ENCODE assay signal across 8 cellular contexts in the genomic region with DNA sequence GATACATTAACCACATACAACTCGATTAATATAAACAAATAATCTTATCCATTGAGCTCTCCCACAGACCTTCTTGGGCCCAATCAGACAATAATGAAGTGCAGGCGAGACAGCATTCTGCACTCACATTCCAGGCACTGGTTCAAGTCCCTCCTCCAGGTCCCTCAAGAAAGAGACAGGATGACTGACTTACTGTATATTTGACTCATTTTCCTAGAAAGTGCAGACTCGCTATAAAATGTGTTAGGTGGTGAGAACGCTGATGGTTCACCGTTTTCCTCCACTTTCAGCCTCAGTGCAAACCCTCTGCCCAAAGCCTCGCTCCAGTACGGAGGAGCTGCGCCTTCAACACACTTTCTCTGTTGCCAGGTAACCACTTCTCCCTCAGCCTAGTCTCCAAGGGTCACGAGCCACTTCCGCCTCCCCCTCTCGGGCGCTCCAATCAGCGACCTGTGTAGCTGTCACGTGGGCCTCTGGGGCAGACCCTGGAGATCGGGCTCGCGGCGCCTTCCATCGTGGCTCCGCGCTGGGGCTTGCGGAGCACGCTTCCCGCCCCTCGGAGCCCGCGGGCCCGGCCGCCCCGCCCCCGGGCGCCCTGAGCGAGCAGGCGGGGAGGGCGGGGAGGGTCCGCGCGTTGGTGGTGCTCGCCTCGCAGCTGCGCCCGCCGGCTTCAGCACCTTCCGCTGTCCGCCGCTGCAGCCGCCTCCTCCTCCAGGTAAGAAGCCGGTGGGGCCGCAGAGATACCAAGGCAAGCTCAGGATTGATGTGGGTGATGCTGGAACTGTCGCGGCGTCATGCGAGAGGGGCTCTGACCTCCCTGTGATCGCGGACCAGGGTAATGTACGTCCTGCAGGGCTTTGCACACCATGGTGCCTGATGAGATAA. TPM values are rescaled to one million over a fixed set of nuclear protein-coding genes. Genes with fewer than 3 reads are reported as not detected.
DNase-seq lines count a peak whose midpoint lies in the region; ATAC-seq, FAIRE-seq and TF ChIP-seq lines count a peak whose summit lies in the region.

A gene (plus strand): TSS at position 477 of the 885 bp plus-strand sequence. CDS start 45,740 bp downstream, outside the sequence.

- no peak within 1 kb of the TSS for H3K27ac ChIP-seq in OCI-LY3 (ENCODE audit: low read length)

- DNase-seq in COLO829 (ENCODE audit: low spot score), result peak; percentile 32
- peak; percentile 98 for DNase-seq in HTR-8/SVneo (ENCODE audit: insufficient read length, low spot score)
- peak; percentile 53 for DNase-seq in activated T-cell treated with anti-CD3 and anti-CD28 coated beads for 1 hour (ENCODE audit: low read depth)
- peak; percentile 74 for DNase-seq in epithelial cell of esophagus (ENCODE audit: low read depth)
- DNase-seq in mucosa of descending colon, result peak; percentile 77 to 88 (median 81)
- DNase-seq in stimulated activated CD8-positive, alpha-beta memory T cell treated with anti-CD3 and anti-CD28 coated beads, Interleukin-2, amount 100 ng/mL, for 1 hour (ENCODE audit: low read depth in 2 of 2), result peak; percentile 28 to 38

- FAIRE-seq in HTR-8/SVneo (lab: Jason Lieb, UNC), result peak; percentile 85

- H3K4me1 ChIP-seq in OCI-LY3 (ENCODE audit: low read length) (peaks cover 8% of the 10 kb centered on the region), mucosa of descending colon (ENCODE audit: low read depth) (peaks cover 4% of the 10 kb centered on the region)

- H3K36me3 ChIP-seq in OCI-LY3 (replicated peaks; ENCODE audit: low read depth, low read length) (no peaks in the 10 kb centered on the region), mucosa of descending colon (ENCODE audit: low read depth) (no peaks in the 10 kb centered on the region)

- ATAC-seq in GM21390 (IDR thresholded peaks at IDR 0.05; ENCODE audit: unreplicated experiment) (peak; percentile 100), mucosa of descending colon (peak; percentile 98)

- peak within 1 kb of the TSS; percentile 96 for H2AFZ ChIP-seq in OCI-LY3 (ENCODE audit: low read depth, low read length)

- H3K79me2 ChIP-seq in OCI-LY3 (ENCODE audit: low read length), result no peaks in the 10 kb centered on the region

- H3K4me2 ChIP-seq in OCI-LY3 (ENCODE audit: low read length), result peak within 1 kb of the TSS; percentile 83

- no peaks in the 10 kb centered on the region for H3K27me3 ChIP-seq in OCI-LY3 (ENCODE audit: low read depth, low read length)

- H3K4me3 ChIP-seq in OCI-LY3 (ENCODE audit: low read length) (peak within 1 kb of the TSS; percentile 86), epithelial cell of esophagus (ENCODE audit: low read length) (peak within 1 kb of the TSS; percentile 40), mucosa of descending colon (peak within 1 kb of the TSS; percentile 21)

- no peaks in the 10 kb centered on the region for H4K20me1 ChIP-seq in OCI-LY3 (ENCODE audit: insufficient read depth, low read length)

- intact Hi-C loops in mucosa of descending colon (cut with DNase I, micrococcal nuclease), result no loop called here

- no peaks in the 10 kb centered on the region for H3K9me3 ChIP-seq in OCI-LY3 (ENCODE audit: insufficient read depth, low read length)
- H3K9me3 ChIP-seq in mucosa of descending colon, result no peaks in the 10 kb centered on the region

- no peak for TF ChIP-seq CTCF in OCI-LY3 (IDR thresholded peaks at IDR 0.05; ENCODE audit: low read depth, low read length)
- TF ChIP-seq CTCF in epithelial cell of esophagus (IDR thresholded peaks at IDR 0.05; ENCODE audit: insufficient read depth, low read depth, low read length, missing control alignments), result no peak
- no peak for TF ChIP-seq CTCF in mucosa of descending colon (IDR thresholded peaks at IDR 0.05)

- H3K9ac ChIP-seq in OCI-LY3 (ENCODE audit: low read length), result peak within 1 kb of the TSS; percentile 55

RNA-seq across cellular contexts. Expression of the gene that starts here (rescaled TPM):
- total RNA-seq in mucosa of descending colon, result 1 to 10 TPM; 1.8 to 4.9 (median 2.4) TPM

Comparison
In these comparisons a context has a peak if more than half of its experiments do, and no peak if none do; other contexts are left out.
1. DNase-seq: peak in every context shown above with its lines; median percentile 98 in HTR-8/SVneo; 81 in mucosa of descending colon; 74 in epithelial cell of esophagus; 53 in activated T-cell treated with anti-CD3 and anti-CD28 coated beads for 1 hour; 33 in stimulated activated CD8-positive, alpha-beta memory T cell treated with anti-CD3 and anti-CD28 coated beads, Interleukin-2, amount 100 ng/mL, for 1 hour; 32 in COLO829.
2. H3K4me3 ChIP-seq: peak in every context shown above with its lines; median percentile 86 in OCI-LY3; 40 in epithelial cell of esophagus; 21 in mucosa of descending colon.